ENCODE assay signal across 1 cellular context in the genomic region with DNA sequence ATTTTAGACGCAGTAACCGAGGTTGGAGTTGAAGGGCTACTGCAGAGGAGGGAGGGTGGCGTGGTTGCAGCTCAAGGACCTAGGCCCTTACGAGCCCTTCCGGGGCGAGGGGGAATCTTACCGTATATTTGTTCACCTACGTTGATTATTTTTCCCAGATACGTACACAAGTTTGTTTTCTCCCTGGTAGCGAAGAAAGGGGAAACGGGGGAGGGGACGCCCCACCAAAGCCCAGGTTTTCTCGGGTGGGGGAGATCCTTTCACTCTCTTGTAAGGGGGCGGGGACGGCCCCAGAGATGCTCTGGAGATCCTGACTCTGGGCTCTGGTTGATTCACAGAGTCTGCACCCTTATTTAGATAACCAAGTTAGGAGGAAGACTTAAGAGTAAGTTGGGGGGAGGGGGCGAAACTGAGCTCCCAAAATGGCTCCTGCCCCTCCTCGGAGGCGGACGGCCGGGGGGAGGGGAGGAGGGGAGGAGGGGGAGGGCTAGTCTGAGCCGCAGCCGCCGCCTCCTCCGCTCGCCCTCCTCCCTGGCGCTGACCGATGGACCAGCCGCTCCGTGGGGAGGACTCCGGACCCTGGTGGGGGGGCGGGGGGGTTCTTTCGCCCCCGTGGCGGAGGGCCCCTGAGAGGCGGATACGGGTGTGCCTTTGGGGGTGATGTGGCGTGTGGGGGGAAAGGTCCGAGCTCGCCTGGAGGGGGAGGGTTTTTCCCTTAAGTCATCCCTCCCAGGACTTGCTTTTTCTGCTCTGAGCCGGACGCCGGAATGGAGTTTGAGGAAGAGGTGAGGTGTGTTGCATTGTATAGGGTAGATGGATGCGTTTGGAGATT.
TF ChIP-seq lines count a peak whose summit lies in the region.

No MANE protein-coding gene starts in this region.

TF ChIP-seq in GM23338, 12 proteins besides CTCF, POLR2A, EP300 and RAD21 (continued from another document):
- TF ChIP-seq, protein P1, sequence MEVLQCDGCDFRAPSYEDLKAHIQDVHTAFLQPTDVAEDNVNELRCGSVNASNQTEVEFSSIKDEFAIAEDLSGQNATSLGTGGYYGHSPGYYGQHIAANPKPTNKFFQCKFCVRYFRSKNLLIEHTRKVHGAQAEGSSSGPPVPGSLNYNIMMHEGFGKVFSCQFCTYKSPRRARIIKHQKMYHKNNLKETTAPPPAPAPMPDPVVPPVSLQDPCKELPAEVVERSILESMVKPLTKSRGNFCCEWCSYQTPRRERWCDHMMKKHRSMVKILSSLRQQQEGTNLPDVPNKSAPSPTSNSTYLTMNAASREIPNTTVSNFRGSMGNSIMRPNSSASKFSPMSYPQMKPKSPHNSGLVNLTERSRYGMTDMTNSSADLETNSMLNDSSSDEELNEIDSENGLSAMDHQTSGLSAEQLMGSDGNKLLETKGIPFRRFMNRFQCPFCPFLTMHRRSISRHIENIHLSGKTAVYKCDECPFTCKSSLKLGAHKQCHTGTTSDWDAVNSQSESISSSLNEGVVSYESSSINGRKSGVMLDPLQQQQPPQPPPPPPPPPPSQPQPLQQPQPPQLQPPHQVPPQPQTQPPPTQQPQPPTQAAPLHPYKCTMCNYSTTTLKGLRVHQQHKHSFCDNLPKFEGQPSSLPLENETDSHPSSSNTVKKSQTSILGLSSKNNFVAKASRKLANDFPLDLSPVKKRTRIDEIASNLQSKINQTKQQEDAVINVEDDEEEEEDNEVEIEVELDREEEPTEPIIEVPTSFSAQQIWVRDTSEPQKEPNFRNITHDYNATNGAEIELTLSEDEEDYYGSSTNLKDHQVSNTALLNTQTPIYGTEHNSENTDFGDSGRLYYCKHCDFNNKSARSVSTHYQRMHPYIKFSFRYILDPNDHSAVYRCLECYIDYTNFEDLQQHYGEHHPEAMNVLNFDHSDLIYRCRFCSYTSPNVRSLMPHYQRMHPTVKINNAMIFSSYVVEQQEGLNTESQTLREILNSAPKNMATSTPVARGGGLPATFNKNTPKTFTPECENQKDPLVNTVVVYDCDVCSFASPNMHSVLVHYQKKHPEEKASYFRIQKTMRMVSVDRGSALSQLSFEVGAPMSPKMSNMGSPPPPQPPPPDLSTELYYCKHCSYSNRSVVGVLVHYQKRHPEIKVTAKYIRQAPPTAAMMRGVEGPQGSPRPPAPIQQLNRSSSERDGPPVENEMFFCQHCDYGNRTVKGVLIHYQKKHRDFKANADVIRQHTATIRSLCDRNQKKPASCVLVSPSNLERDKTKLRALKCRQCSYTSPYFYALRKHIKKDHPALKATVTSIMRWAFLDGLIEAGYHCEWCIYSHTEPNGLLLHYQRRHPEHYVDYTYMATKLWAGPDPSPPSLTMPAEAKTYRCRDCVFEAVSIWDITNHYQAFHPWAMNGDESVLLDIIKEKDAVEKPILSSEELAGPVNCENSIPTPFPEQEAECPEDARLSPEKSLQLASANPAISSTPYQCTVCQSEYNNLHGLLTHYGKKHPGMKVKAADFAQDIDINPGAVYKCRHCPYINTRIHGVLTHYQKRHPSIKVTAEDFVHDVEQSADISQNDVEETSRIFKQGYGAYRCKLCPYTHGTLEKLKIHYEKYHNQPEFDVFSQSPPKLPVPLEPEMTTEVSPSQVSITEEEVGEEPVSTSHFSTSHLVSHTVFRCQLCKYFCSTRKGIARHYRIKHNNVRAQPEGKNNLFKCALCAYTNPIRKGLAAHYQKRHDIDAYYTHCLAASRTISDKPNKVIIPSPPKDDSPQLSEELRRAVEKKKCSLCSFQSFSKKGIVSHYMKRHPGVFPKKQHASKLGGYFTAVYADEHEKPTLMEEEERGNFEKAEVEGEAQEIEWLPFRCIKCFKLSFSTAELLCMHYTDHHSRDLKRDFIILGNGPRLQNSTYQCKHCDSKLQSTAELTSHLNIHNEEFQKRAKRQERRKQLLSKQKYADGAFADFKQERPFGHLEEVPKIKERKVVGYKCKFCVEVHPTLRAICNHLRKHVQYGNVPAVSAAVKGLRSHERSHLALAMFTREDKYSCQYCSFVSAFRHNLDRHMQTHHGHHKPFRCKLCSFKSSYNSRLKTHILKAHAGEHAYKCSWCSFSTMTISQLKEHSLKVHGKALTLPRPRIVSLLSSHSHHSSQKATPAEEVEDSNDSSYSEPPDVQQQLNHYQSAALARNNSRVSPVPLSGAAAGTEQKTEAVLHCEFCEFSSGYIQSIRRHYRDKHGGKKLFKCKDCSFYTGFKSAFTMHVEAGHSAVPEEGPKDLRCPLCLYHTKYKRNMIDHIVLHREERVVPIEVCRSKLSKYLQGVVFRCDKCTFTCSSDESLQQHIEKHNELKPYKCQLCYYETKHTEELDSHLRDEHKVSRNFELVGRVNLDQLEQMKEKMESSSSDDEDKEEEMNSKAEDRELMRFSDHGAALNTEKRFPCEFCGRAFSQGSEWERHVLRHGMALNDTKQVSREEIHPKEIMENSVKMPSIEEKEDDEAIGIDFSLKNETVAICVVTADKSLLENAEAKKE (CRISPR knock-in tag; IDR thresholded peaks at IDR 0.05): no peak
- TF ChIP-seq, protein P2, sequence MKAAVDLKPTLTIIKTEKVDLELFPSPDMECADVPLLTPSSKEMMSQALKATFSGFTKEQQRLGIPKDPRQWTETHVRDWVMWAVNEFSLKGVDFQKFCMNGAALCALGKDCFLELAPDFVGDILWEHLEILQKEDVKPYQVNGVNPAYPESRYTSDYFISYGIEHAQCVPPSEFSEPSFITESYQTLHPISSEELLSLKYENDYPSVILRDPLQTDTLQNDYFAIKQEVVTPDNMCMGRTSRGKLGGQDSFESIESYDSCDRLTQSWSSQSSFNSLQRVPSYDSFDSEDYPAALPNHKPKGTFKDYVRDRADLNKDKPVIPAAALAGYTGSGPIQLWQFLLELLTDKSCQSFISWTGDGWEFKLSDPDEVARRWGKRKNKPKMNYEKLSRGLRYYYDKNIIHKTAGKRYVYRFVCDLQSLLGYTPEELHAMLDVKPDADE (IDR thresholded peaks at IDR 0.05): no peak
- no peak for TF ChIP-seq ZNF114 (CRISPR knock-in tag; IDR thresholded peaks at IDR 0.05)
- no peak for TF ChIP-seq STAT1 (IDR thresholded peaks at IDR 0.05; ENCODE audit: unreplicated experiment)
